Comparison of ENCODE assay signal across 8 cellular contexts in genomic region chr16:81480856-81481821, GRCh38. TPM values are rescaled to one million over a fixed set of nuclear protein-coding genes. Genes with fewer than 3 reads are reported as not detected.
DNase-seq lines count a peak whose midpoint lies in the region; ATAC-seq lines count a peak whose summit lies in the region.

No MANE protein-coding gene starts in this region.

- H3K4me3 Mint-ChIP-seq in activated T-helper 2 cell treated with anti-CD3 and anti-CD28 coated beads, Interferon-gamma antibody, Interleukin-2, Interleukin-4, amounts not matched to agents 10 μg/mL and 5 μg/mL and 100 μg/mL, durations not matched to agents 14 hours and 24 hours and 36 hours (ENCODE audit: low read depth) = no peak overlapping the region
- H3K4me3 Mint-ChIP-seq in activated naive CD4-positive, alpha-beta T cell treated with anti-CD3 and anti-CD28 coated beads for 36 hours = no peak overlapping the region

- H3K36me3 Mint-ChIP-seq in activated T-helper 2 cell treated with anti-CD3 and anti-CD28 coated beads, Interferon-gamma antibody, Interleukin-2, Interleukin-4, amounts not matched to agents 10 μg/mL and 5 μg/mL and 100 μg/mL, durations not matched to agents 14 hours and 24 hours and 36 hours (ENCODE audit: low read depth) = peaks cover 38% of the 10 kb centered on the region
- H3K36me3 Mint-ChIP-seq in activated naive CD4-positive, alpha-beta T cell treated with anti-CD3 and anti-CD28 coated beads for 36 hours (ENCODE audit: low read depth) = peaks cover 2% of the 10 kb centered on the region

- peak overlapping the region; percentile 68 for H3K27ac Mint-ChIP-seq in activated T-helper 2 cell treated with anti-CD3 and anti-CD28 coated beads, Interferon-gamma antibody, Interleukin-2, Interleukin-4, amounts not matched to agents 10 μg/mL and 5 μg/mL and 100 μg/mL, durations not matched to agents 14 hours and 24 hours and 36 hours
- H3K27ac Mint-ChIP-seq in activated naive CD4-positive, alpha-beta T cell treated with anti-CD3 and anti-CD28 coated beads for 36 hours = no peak overlapping the region

- intact Hi-C loops in activated T-helper 2 cell treated with anti-CD3 and anti-CD28 coated beads, Interferon-gamma antibody, Interleukin-2, Interleukin-4, amounts not matched to agents 10 μg/mL and 5 μg/mL and 100 μg/mL, durations not matched to agents 14 hours and 24 hours and 36 hours (cut with micrococcal nuclease) = loop anchor here (5.0 kb wide), 1 partner anchor 41 kb away; no protein-coding TSS in a partner anchor
- intact Hi-C loops in activated naive CD4-positive, alpha-beta T cell treated with anti-CD3 and anti-CD28 coated beads for 36 hours (cut with micrococcal nuclease) = no loop called here

- ATAC-seq in GM21619 (IDR thresholded peaks at IDR 0.05; ENCODE audit: unreplicated experiment) = peak; percentile 90

- no peaks in the 10 kb centered on the region for H3K27me3 Mint-ChIP-seq in activated T-helper 2 cell treated with anti-CD3 and anti-CD28 coated beads, Interferon-gamma antibody, Interleukin-2, Interleukin-4, amounts not matched to agents 10 μg/mL and 5 μg/mL and 100 μg/mL, durations not matched to agents 14 hours and 24 hours and 36 hours (ENCODE audit: low read depth)
- H3K27me3 Mint-ChIP-seq in activated naive CD4-positive, alpha-beta T cell treated with anti-CD3 and anti-CD28 coated beads for 36 hours (ENCODE audit: low read depth) = no peaks in the 10 kb centered on the region

- CTCF ChIA-PET in activated naive CD4-positive, alpha-beta T cell treated with anti-CD3 and anti-CD28 coated beads for 36 hours (lab: Charles Lee) = no interaction called here

- H3K4me1 Mint-ChIP-seq in activated T-helper 2 cell treated with anti-CD3 and anti-CD28 coated beads, Interferon-gamma antibody, Interleukin-2, Interleukin-4, amounts not matched to agents 10 μg/mL and 5 μg/mL and 100 μg/mL, durations not matched to agents 14 hours and 24 hours and 36 hours (ENCODE audit: low read depth) = peaks cover 67% of the 10 kb centered on the region
- H3K4me1 Mint-ChIP-seq in activated naive CD4-positive, alpha-beta T cell treated with anti-CD3 and anti-CD28 coated beads for 36 hours (ENCODE audit: low read depth) = peaks cover 52% of the 10 kb centered on the region

- DNase-seq in NCI-H510A (lab: John Stamatoyannopoulos, UW) (peak; percentile 33), NCI-H510A treated with DMSO at 0.1 percent for 48 hours (lab: John Stamatoyannopoulos, UW) (no peak), HuH-7 (ENCODE audit: low spot score) (peak; percentile 47), medulla oblongata (ENCODE audit: extremely low spot score) (peak; percentile 81), NCI-H1105 treated with DMSO at 0.1 percent for 48 hours (lab: John Stamatoyannopoulos, UW) (no peak)
- no peak for DNase-seq in activated T-helper 2 cell treated with anti-CD3 and anti-CD28 coated beads, Interferon-gamma antibody, Interleukin-2, Interleukin-4, amounts not matched to agents 10 μg/mL and 5 μg/mL and 100 μg/mL, durations not matched to agents 14 hours and 24 hours and 36 hours (ENCODE audit: low spot score)
- DNase-seq in activated naive CD4-positive, alpha-beta T cell treated with anti-CD3 and anti-CD28 coated beads for 36 hours = no peak

- no peaks in the 10 kb centered on the region for H3K9me3 Mint-ChIP-seq in activated T-helper 2 cell treated with anti-CD3 and anti-CD28 coated beads, Interferon-gamma antibody, Interleukin-2, Interleukin-4, amounts not matched to agents 10 μg/mL and 5 μg/mL and 100 μg/mL, durations not matched to agents 14 hours and 24 hours and 36 hours
- no peaks in the 10 kb centered on the region for H3K9me3 Mint-ChIP-seq in activated naive CD4-positive, alpha-beta T cell treated with anti-CD3 and anti-CD28 coated beads for 36 hours

RNA-seq across cellular contexts. Expression of gene CMIP, which starts 36.5 kb away (rescaled TPM):
- 68.0 and 76.9 TPM in 2 replicates for total RNA-seq in activated T-helper 2 cell treated with anti-CD3 and anti-CD28 coated beads, Interferon-gamma antibody, Interleukin-2, Interleukin-4, amounts not matched to agents 10 μg/mL and 5 μg/mL and 100 μg/mL, durations not matched to agents 14 hours and 24 hours and 36 hours
- total RNA-seq in activated naive CD4-positive, alpha-beta T cell treated with anti-CD3 and anti-CD28 coated beads for 36 hours = 10 to 100 TPM; 28.6 to 28.8 TPM

Comparison
In these comparisons a context has a peak if more than half of its experiments do, and no peak if none do; other contexts are left out.
1. DNase-seq: peak in NCI-H510A (single experiment), HuH-7 (single experiment) and medulla oblongata (single experiment); none in NCI-H510A treated with DMSO at 0.1 percent for 48 hours (single experiment), activated T-helper 2 cell treated with anti-CD3 and anti-CD28 coated beads, Interferon-gamma antibody, Interleukin-2, Interleukin-4, amounts not matched to agents 10 μg/mL and 5 μg/mL and 100 μg/mL, durations not matched to agents 14 hours and 24 hours and 36 hours (single experiment), NCI-H1105 treated with DMSO at 0.1 percent for 48 hours (single experiment) and activated naive CD4-positive, alpha-beta T cell treated with anti-CD3 and anti-CD28 coated beads for 36 hours (single experiment).